ENCODE assay signal across 15 cellular contexts in genomic region chr1:108703939-108704338, GRCh38. TPM values are rescaled to one million over a fixed set of nuclear protein-coding genes. Genes with fewer than 3 reads are reported as not detected.
A peak's percentile ranks its signal among the peaks of the same experiment; 100 is the strongest.
DNase-seq lines count a peak whose midpoint lies in the region; ATAC-seq, FAIRE-seq and TF ChIP-seq lines count a peak whose summit lies in the region.
"Had no signal": no experiment of that assay in that cellular context is flagged by ENCODE, and none has a peak within 500 bp of the region (broad histone marks: within the 10 kb centered on the region; RNA-seq: fewer than 3 reads in every experiment).

No MANE protein-coding gene starts in this region.

- H3K4me3 ChIP-seq in heart right ventricle, result no peak overlapping the region
- H3K4me3 ChIP-seq: cardiac muscle cell, gastrocnemius medialis had no signal

- no peak overlapping the region for H3K27ac ChIP-seq in heart right ventricle
- H3K27ac ChIP-seq: cardiac muscle cell, gastrocnemius medialis, parathyroid adenoma had no signal

- no peaks in the 10 kb centered on the region for H3K27me3 Mint-ChIP-seq in T-helper 17 cell
- peaks cover 4% of the 10 kb centered on the region for H3K27me3 Mint-ChIP-seq in dendritic cell treated with granulocyte-macrophage colony-stimulating factor and Interleukin-4, amounts not matched to agents 40 ng/mL and 50 ng/mL, for 4 days

- no peak for TF ChIP-seq CTCF in heart right ventricle (IDR thresholded peaks at IDR 0.05)

- H3K4me3 Mint-ChIP-seq in T-helper 17 cell, result peak overlapping the region; percentile 73
- H3K4me3 Mint-ChIP-seq in dendritic cell treated with granulocyte-macrophage colony-stimulating factor and Interleukin-4, amounts not matched to agents 40 ng/mL and 50 ng/mL, for 4 days, result no peak overlapping the region

- ATAC-seq in T-helper 17 cell, result peak; percentile 73
- ATAC-seq in heart right ventricle, result no peak
- ATAC-seq: gastrocnemius medialis had no signal

- peak; percentile 24 for DNase-seq in activated naive CD4-positive, alpha-beta T cell treated with Interleukin-2 at 50 U/mL for 16 hours
- DNase-seq in activated naive CD4-positive, alpha-beta T cell treated with anti-CD3 and anti-CD28 coated beads, Interleukin-2, amount 50 U/mL, for 16 hours, result no peak
- no peak for DNase-seq in T-helper 17 cell
- peak; percentile 5 for DNase-seq in stimulated activated naive CD4-positive, alpha-beta T cell treated with Interleukin-2 at 50 U/mL for 16 hours (lab: John Stamatoyannopoulos, UW)
- no peak for DNase-seq in RCC 7860 (ENCODE audit: low spot score)
- no peak for DNase-seq in heart right ventricle
- DNase-seq in NCI-H748 treated with DMSO at 0.1 percent for 48 hours (lab: John Stamatoyannopoulos, UW), result no peak
- DNase-seq: gastrocnemius medialis, NCI-H187 treated with DMSO at 0.1 percent for 48 hours had no signal

- peaks cover 0 to 5% (median 0%) of the 10 kb centered on the region in 7 donors for H3K27me3 ChIP-seq in heart right ventricle
- H3K27me3 ChIP-seq: cardiac muscle cell, gastrocnemius medialis had no signal

- no peak for FAIRE-seq in RCC 7860 (lab: Jason Lieb, UNC)

- H3K36me3 Mint-ChIP-seq in T-helper 17 cell (ENCODE audit: low read depth), result peaks cover 13% of the 10 kb centered on the region
- peaks cover 24% of the 10 kb centered on the region for H3K36me3 Mint-ChIP-seq in dendritic cell treated with granulocyte-macrophage colony-stimulating factor and Interleukin-4, amounts not matched to agents 40 ng/mL and 50 ng/mL, for 4 days (ENCODE audit: low read depth)

- H3K9me3 ChIP-seq in T-helper 17 cell (ENCODE audit: control insufficient read depth, low read length, poor library complexity, severe bottlenecking) (no peaks in the 10 kb centered on the region), heart right ventricle (no peaks in the 10 kb centered on the region)
- H3K9me3 ChIP-seq: gastrocnemius medialis had no signal

- H3K36me3 ChIP-seq in heart right ventricle, result peaks cover 0 to 34% (median 24%) of the 10 kb centered on the region in 9 donors

- peaks cover 0 to 29% (median 0%) of the 10 kb centered on the region in 9 donors for H3K4me1 ChIP-seq in heart right ventricle
- H3K4me1 ChIP-seq: gastrocnemius medialis, parathyroid adenoma had no signal

- peak overlapping the region; percentile 94 for H3K27ac Mint-ChIP-seq in T-helper 17 cell
- H3K27ac Mint-ChIP-seq in dendritic cell treated with granulocyte-macrophage colony-stimulating factor and Interleukin-4, amounts not matched to agents 40 ng/mL and 50 ng/mL, for 4 days, result peak overlapping the region; percentile 48

- no peaks in the 10 kb centered on the region for H3K9me3 Mint-ChIP-seq in dendritic cell treated with granulocyte-macrophage colony-stimulating factor and Interleukin-4, amounts not matched to agents 40 ng/mL and 50 ng/mL, for 4 days

- 72 to 81% methylated on average over 6 of the region's 6 CpGs for WGBS in heart right ventricle, 2 donors

- intact Hi-C loops in dendritic cell treated with granulocyte-macrophage colony-stimulating factor and Interleukin-4, amounts not matched to agents 40 ng/mL and 50 ng/mL, for 4 days (cut with micrococcal nuclease), result no loop called here
- intact Hi-C loops in heart right ventricle (cut with DNase I), result no loop called here

- H3K4me1 Mint-ChIP-seq in T-helper 17 cell, result peaks cover 40% of the 10 kb centered on the region
- peaks cover 30% of the 10 kb centered on the region for H3K4me1 Mint-ChIP-seq in dendritic cell treated with granulocyte-macrophage colony-stimulating factor and Interleukin-4, amounts not matched to agents 40 ng/mL and 50 ng/mL, for 4 days (ENCODE audit: low read depth)

RNA-seq across cellular contexts. Expression of gene FNDC7, which starts 8.8 kb away (rescaled TPM):
- total RNA-seq in T-helper 17 cell, result under 1 TPM; 0.18 to 0.35 TPM
- under 1 TPM in 1 of 10 donors, not detected in 9; 0.13 TPM for total RNA-seq in heart right ventricle
- not detected for polyA plus RNA-seq in heart right ventricle
- total RNA-seq: cardiac muscle cell, liver, ureter had no signal
- polyA plus RNA-seq: BJ, cardiac muscle cell, liver had no signal

RNA-seq across cellular contexts. Expression of gene PRPF38B, which starts 11.8 kb away (rescaled TPM):
- total RNA-seq in T-helper 17 cell (100 to 1,000 TPM; 124 to 134 TPM), heart right ventricle (10 to 100 TPM; 11.2 to 22.8 (median 13.3) TPM)
- 10 to 100 TPM; 15.1 to 42.7 TPM for polyA plus RNA-seq in heart right ventricle

RNA-seq across cellular contexts. Expression of gene STXBP3, which starts 42.5 kb away (rescaled TPM):
- total RNA-seq in T-helper 17 cell (10 to 100 TPM; 56.4 to 61.8 TPM), heart right ventricle (10 to 100 TPM; 18.1 to 34.4 (median 22.9) TPM)
- polyA plus RNA-seq in heart right ventricle, result 10 to 100 TPM; 19.7 to 34.5 TPM

RNA-seq across cellular contexts. Expression of gene HENMT1, which starts 43.0 kb away (rescaled TPM):
- total RNA-seq in T-helper 17 cell (10 to 100 TPM in 1 of 2 donors, 1 to 10 TPM in 1; 9.2 to 10.3 TPM), heart right ventricle (1 to 10 TPM in 5 of 10 donors, under 1 TPM in 5; 0.36 to 3.0 (median 1.3) TPM)
- polyA plus RNA-seq in heart right ventricle, result 1 to 10 TPM in 1 of 2 donors, under 1 TPM in 1; 0.66 to 1.2 TPM

Comparison
In these comparisons a context has a peak if more than half of its experiments do, and no peak if none do; other contexts are left out.
1. DNase-seq: peak in activated naive CD4-positive, alpha-beta T cell treated with Interleukin-2 at 50 U/mL for 16 hours (single experiment) and stimulated activated naive CD4-positive, alpha-beta T cell treated with Interleukin-2 at 50 U/mL for 16 hours (single experiment); none in activated naive CD4-positive, alpha-beta T cell treated with anti-CD3 and anti-CD28 coated beads, Interleukin-2, amount 50 U/mL, for 16 hours (single experiment), T-helper 17 cell (0 of 3), RCC 7860 (single experiment), heart right ventricle (0 of 2) and NCI-H748 treated with DMSO at 0.1 percent for 48 hours (single experiment).
2. RNA of gene PRPF38B, which starts 11.8 kb away (total RNA-seq): 124 to 134 TPM in T-helper 17 cell; 11.2 to 22.8 TPM in heart right ventricle; every median in the first group is over 4 times any median in the second.